In the genomic region with DNA sequence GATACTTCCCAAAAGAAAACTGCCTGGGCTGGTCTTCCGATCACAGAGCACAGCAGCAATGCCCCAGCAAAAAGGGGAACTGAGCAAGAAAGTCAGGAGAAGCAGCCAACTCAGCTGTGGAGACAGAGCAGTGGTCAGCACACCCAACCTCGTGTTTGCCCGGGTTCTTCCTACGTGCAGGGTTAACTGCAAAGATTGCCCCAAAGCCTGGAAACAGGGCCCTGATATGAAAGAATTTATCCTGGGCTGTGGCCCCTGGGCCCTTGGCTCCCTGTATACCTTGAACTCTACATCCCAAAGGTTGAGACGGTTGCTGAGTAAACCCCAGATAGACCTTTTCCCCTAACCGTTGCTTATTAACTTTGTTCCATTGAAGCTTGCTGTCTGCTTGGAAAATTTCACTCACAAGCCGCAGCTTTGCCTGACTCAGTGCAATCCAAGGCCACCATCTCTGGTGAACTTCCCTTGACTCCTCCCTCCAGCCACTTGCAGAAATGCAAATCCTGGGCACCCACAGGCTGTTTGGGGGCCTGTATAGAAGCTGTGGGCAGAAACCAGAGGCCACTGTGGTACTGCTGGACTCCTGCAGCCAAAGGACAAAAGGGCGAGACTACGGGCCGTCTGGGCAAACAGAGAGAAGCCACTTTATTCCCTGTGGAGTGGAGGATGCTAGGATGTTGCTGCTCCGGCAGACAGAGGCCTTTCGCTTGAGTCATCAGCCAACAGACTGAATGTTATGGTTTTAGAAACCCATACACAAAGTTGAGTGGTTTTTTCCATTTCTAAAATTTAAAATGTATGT, we compare ENCODE assay signal across 10 cellular contexts. TPM values are rescaled to one million over a fixed set of nuclear protein-coding genes. Genes with fewer than 3 reads are reported as not detected.
DNase-seq lines count a peak whose midpoint lies in the region; ATAC-seq and TF ChIP-seq lines count a peak whose summit lies in the region.
"Had no signal": no experiment of that assay in that cellular context is flagged by ENCODE, and none has a peak within 500 bp of the region (broad histone marks: within the 10 kb centered on the region; RNA-seq: fewer than 3 reads in every experiment).

No MANE protein-coding gene starts in this region.

- in situ Hi-C loops in gastrocnemius medialis (cut with MboI; ENCODE audit: low sequenced_read_pairs in 4 of 4) = no loop called here

- H3K27ac ChIP-seq in gastrocnemius medialis = peak overlapping the region in 3 of 4 donors; percentile 21 to 34 (median 29)
- H3K27ac ChIP-seq: C4-2B had no signal

- H3K4me3 Mint-ChIP-seq in activated CD4-positive, alpha-beta T cell treated with anti-CD3 and anti-CD28 coated beads, Interleukin-2, amount 10 ng/mL, durations not matched to agents 24 days and 14 days = peak overlapping the region; percentile 63
- H3K4me3 Mint-ChIP-seq: activated naive CD8-positive, alpha-beta T cell treated with anti-CD3 and anti-CD28 coated beads, Interleukin-2, amount 10 ng/mL, durations not matched to agents 7 days and 5 days had no signal

- no peaks in the 10 kb centered on the region for H3K9me3 ChIP-seq in gastrocnemius medialis

- H3K4me3 ChIP-seq in gastrocnemius medialis = no peak overlapping the region

- H3K27me3 Mint-ChIP-seq in activated CD4-positive, alpha-beta T cell treated with anti-CD3 and anti-CD28 coated beads, Interleukin-2, amount 10 ng/mL, durations not matched to agents 24 days and 14 days = no peaks in the 10 kb centered on the region
- H3K27me3 Mint-ChIP-seq: activated naive CD8-positive, alpha-beta T cell treated with anti-CD3 and anti-CD28 coated beads, Interleukin-2, amount 10 ng/mL, durations not matched to agents 7 days and 5 days had no signal

- H3K4me1 Mint-ChIP-seq in activated CD4-positive, alpha-beta T cell treated with anti-CD3 and anti-CD28 coated beads, Interleukin-2, amount 10 ng/mL, durations not matched to agents 24 days and 14 days = peaks cover 43% of the 10 kb centered on the region

- TF ChIP-seq CTCF in gastrocnemius medialis (IDR thresholded peaks at IDR 0.05 in 4 of 5, conservative IDR thresholded peaks at IDR 0.05 in 1 of 5) = no peak

- H3K36me3 Mint-ChIP-seq in activated CD4-positive, alpha-beta T cell treated with anti-CD3 and anti-CD28 coated beads, Interleukin-2, amount 10 ng/mL, durations not matched to agents 24 days and 14 days (ENCODE audit: low read depth) = peaks cover 38% of the 10 kb centered on the region
- H3K36me3 Mint-ChIP-seq: activated naive CD8-positive, alpha-beta T cell treated with anti-CD3 and anti-CD28 coated beads, Interleukin-2, amount 10 ng/mL, durations not matched to agents 7 days and 5 days had no signal

- H3K4me1 ChIP-seq in gastrocnemius medialis = peaks cover 0 to 19% of the 10 kb centered on the region in 2 donors

- peak overlapping the region; percentile 95 for H3K27ac Mint-ChIP-seq in activated CD4-positive, alpha-beta T cell treated with anti-CD3 and anti-CD28 coated beads, Interleukin-2, amount 10 ng/mL, durations not matched to agents 24 days and 14 days
- H3K27ac Mint-ChIP-seq: activated naive CD8-positive, alpha-beta T cell treated with anti-CD3 and anti-CD28 coated beads, Interleukin-2, amount 10 ng/mL, durations not matched to agents 7 days and 5 days had no signal

- H3K36me3 ChIP-seq in gastrocnemius medialis = no peaks in the 10 kb centered on the region

- H3K27me3 ChIP-seq in gastrocnemius medialis = no peaks in the 10 kb centered on the region

- peaks cover 3% of the 10 kb centered on the region for H3K9me3 Mint-ChIP-seq in activated CD4-positive, alpha-beta T cell treated with anti-CD3 and anti-CD28 coated beads, Interleukin-2, amount 10 ng/mL, durations not matched to agents 24 days and 14 days
- H3K9me3 Mint-ChIP-seq: activated naive CD8-positive, alpha-beta T cell treated with anti-CD3 and anti-CD28 coated beads, Interleukin-2, amount 10 ng/mL, durations not matched to agents 7 days and 5 days had no signal

- no peak for TF ChIP-seq POLR2A in gastrocnemius medialis (IDR thresholded peaks at IDR 0.05)

- intact Hi-C loops in activated CD4-positive, alpha-beta T cell treated with anti-CD3 and anti-CD28 coated beads, Interleukin-2, amount 10 ng/mL, durations not matched to agents 24 days and 14 days (cut with micrococcal nuclease) = loop anchor here (1.0 to 10.0 kb wide), 3 partner anchors 14 to 1766 kb away; a partner anchor contains a TSS
- intact Hi-C loops in gastrocnemius medialis (cut with DNase I; ENCODE audit: low total_unique reads) = no loop called here

- no peak for DNase-seq in activated CD4-positive, alpha-beta T cell treated with anti-CD3 and anti-CD28 coated beads, Interleukin-2, amount 10 ng/mL, durations not matched to agents 24 days and 14 days
- DNase-seq in activated CD4-positive, alpha-beta T cell treated with anti-CD3 and anti-CD28 coated beads for 1 hour = no peak
- DNase-seq in RPMI7951 (ENCODE audit: low read depth) (peak; percentile 98), fibroblast of peridontal ligament (ENCODE audit: extremely low read depth) (peak; percentile 84), gastrocnemius medialis (peak in 1 of 2 donors; percentile 37), NCI-H1694 (lab: John Stamatoyannopoulos, UW) (no peak), NCI-H510A (lab: John Stamatoyannopoulos, UW) (no peak)
- DNase-seq: activated naive CD8-positive, alpha-beta T cell treated with anti-CD3 and anti-CD28 coated beads, Interleukin-2, amount 10 ng/mL, durations not matched to agents 7 days and 5 days had no signal

- peak; percentile 73 for ATAC-seq in HG03025 (IDR thresholded peaks at IDR 0.05; ENCODE audit: low FRiP score, unreplicated experiment)
- no peak for ATAC-seq in gastrocnemius medialis

RNA-seq across cellular contexts. Expression of a gene that starts 18.2 kb away (rescaled TPM):
- total RNA-seq in activated CD4-positive, alpha-beta T cell treated with anti-CD3 and anti-CD28 coated beads, Interleukin-2, amount 10 ng/mL, durations not matched to agents 24 days and 14 days = 61.0 and 64.4 TPM in 2 replicates
- 57.7 and 73.5 TPM in 2 replicates for total RNA-seq in RPMI7951 (2014; rRNA removed; shearing (Covaris generic))
- 1 to 10 TPM; 1.6 to 4.1 (median 2.2) TPM for total RNA-seq in gastrocnemius medialis

Comparison
In these comparisons a context has a peak if more than half of its experiments do, and no peak if none do; other contexts are left out.
1. DNase-seq: peak in RPMI7951 (single experiment) and fibroblast of peridontal ligament (single experiment); none in activated CD4-positive, alpha-beta T cell treated with anti-CD3 and anti-CD28 coated beads, Interleukin-2, amount 10 ng/mL, durations not matched to agents 24 days and 14 days (single experiment), activated CD4-positive, alpha-beta T cell treated with anti-CD3 and anti-CD28 coated beads for 1 hour (single experiment), NCI-H1694 (single experiment) and NCI-H510A (single experiment).
2. RNA of a gene that starts 18.2 kb away (total RNA-seq): 57.7 to 73.5 TPM in RPMI7951 and 61.0 to 64.4 TPM in activated CD4-positive, alpha-beta T cell treated with anti-CD3 and anti-CD28 coated beads, Interleukin-2, amount 10 ng/mL, durations not matched to agents 24 days and 14 days; 1.6 to 4.1 TPM in gastrocnemius medialis; every median in the first group is over 10 times any median in the second.